8 cellular contexts compared by ENCODE assay signal in the genomic region with DNA sequence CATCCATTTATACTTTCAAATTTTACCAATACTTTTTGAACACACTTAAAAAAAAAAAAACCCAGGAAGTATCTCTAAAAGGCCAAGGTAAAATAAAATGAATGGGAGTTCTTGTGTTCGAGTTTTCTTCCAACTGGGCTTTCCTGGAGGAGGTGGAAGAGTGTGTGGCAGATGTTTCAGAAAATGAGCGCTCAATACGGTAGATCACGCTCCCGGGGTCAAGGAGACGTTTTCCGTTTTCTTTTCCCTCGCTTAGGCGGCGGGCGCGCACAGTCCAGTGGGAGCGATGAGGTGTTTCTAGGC. TPM values are rescaled to one million over a fixed set of nuclear protein-coding genes. Genes with fewer than 3 reads are reported as not detected.
DNase-seq lines count a peak whose midpoint lies in the region; FAIRE-seq and TF ChIP-seq lines count a peak whose summit lies in the region.

No MANE protein-coding gene starts in this region.

- no peak for FAIRE-seq in D721Med (lab: Jason Lieb, UNC)

- no TSS peak for BruUV-seq in MCF 10A (replicated peaks; lab: Mats Ljungman, UMichigan)

- intact Hi-C loops in MCF 10A (cut with micrococcal nuclease): loop anchor here (1.0 to 5.0 kb wide), 4 partner anchors 75 to 155 kb away; a partner anchor contains a TSS

- CTCF ChIA-PET in MCF 10A (lab: Yijun Ruan, JAX): no interaction called here

- H3K9ac ChIP-seq in HUES48 (ENCODE audit: low read depth, low read length) (peak overlapping the region; percentile 52), muscle layer of colon (ENCODE audit: low read length) (no peak overlapping the region)

- peaks cover 18% of the 10 kb centered on the region for H3K36me3 Mint-ChIP-seq in MCF 10A (ENCODE audit: insufficient read depth, unreplicated experiment)

- DNase-seq in MCF 10A (ENCODE audit: unreplicated experiment) (no peak), anterior cingulate cortex (lab: John Stamatoyannopoulos, UW) (no peak), D721Med (ENCODE audit: insufficient read length, low spot score) (no peak), Kasumi-1 (lab: John Stamatoyannopoulos, UW) (no peak), GM20000 (ENCODE audit: low spot score) (no peak)

- H3K27me3 ChIP-seq in HUES48 (ENCODE audit: control insufficient read depth, insufficient read depth, low read length) (no peaks in the 10 kb centered on the region), muscle layer of colon (ENCODE audit: control insufficient read depth in 1 of 2, insufficient read depth in 2 of 2, low read length in 2 of 2) (no peaks in the 10 kb centered on the region)

- H3K9me3 ChIP-seq in HUES48 (ENCODE audit: control insufficient read depth, insufficient read depth, low read length): no peaks in the 10 kb centered on the region
- no peaks in the 10 kb centered on the region for H3K9me3 ChIP-seq in muscle layer of colon (ENCODE audit: low read length)

- POLR2A ChIA-PET in MCF 10A (lab: Yijun Ruan, JAX): interaction anchor here (1.0 to 3.1 kb wide), 6 partner anchors 23 to 179 kb away, joined by 3 to 35 read pairs (median 9); a partner anchor contains a TSS

- peak overlapping the region; percentile 80 for H3K4me3 Mint-ChIP-seq in MCF 10A (ENCODE audit: unreplicated experiment)

- peak overlapping the region; percentile 96 for H3K27ac ChIP-seq in 22Rv1
- peak overlapping the region; percentile 74 for H3K27ac ChIP-seq in HUES48 (ENCODE audit: low read depth, low read length)
- peak overlapping the region; percentile 56 for H3K27ac ChIP-seq in muscle layer of colon (ENCODE audit: low read depth, low read length)

- no peaks in the 10 kb centered on the region for H3K9me3 Mint-ChIP-seq in MCF 10A (ENCODE audit: unreplicated experiment)

- peaks cover 18% of the 10 kb centered on the region for H3K4me1 Mint-ChIP-seq in MCF 10A (ENCODE audit: insufficient read depth, unreplicated experiment)

- peak overlapping the region; percentile 78 for H3K27ac Mint-ChIP-seq in MCF 10A (ENCODE audit: low read depth, unreplicated experiment)

- peaks cover 9% of the 10 kb centered on the region for H3K36me3 ChIP-seq in HUES48 (ENCODE audit: control insufficient read depth, insufficient read depth, low read length)
- peaks cover 1% of the 10 kb centered on the region for H3K36me3 ChIP-seq in muscle layer of colon (ENCODE audit: insufficient read depth, low read length)

- H3K4me3 ChIP-seq in HUES48 (ENCODE audit: low read depth, low read length): peak overlapping the region; percentile 47
- H3K4me3 ChIP-seq in muscle layer of colon (ENCODE audit: low read depth in 1 of 2, low read length in 2 of 2): peak overlapping the region; percentile 36 to 49

- H3K4me1 ChIP-seq in HUES48 (ENCODE audit: control insufficient read depth, insufficient read depth, low read length) (peaks cover 6% of the 10 kb centered on the region; the same call in 1 of the 2 replicates), muscle layer of colon (ENCODE audit: insufficient read depth, low read length) (peaks cover 17% of the 10 kb centered on the region)

- no peaks in the 10 kb centered on the region for H3K27me3 Mint-ChIP-seq in MCF 10A (ENCODE audit: insufficient read depth, unreplicated experiment)

- TF ChIP-seq CTCF in 22Rv1 (IDR thresholded peaks at IDR 0.05) (no peak), MCF 10A (IDR thresholded peaks at IDR 0.05; ENCODE audit: unreplicated experiment) (no peak), D721Med (IDR thresholded peaks at IDR 0.05; ENCODE audit: insufficient read depth, missing control alignments) (no peak), GM20000 (IDR thresholded peaks at IDR 0.05; ENCODE audit: extremely low read depth, missing control alignments) (no peak)

RNA-seq across cellular contexts. Expression of a gene that starts 0.5 kb away (rescaled TPM):
- 31.2 and 43.1 TPM in 2 replicates for total RNA-seq in MCF 10A (2022)

RNA-seq across cellular contexts. Expression of a gene that starts 35.2 kb away (rescaled TPM):
- total RNA-seq in MCF 10A (2022): not detected in 2 replicates
